1 cellular context compared by ENCODE assay signal in the genomic region with DNA sequence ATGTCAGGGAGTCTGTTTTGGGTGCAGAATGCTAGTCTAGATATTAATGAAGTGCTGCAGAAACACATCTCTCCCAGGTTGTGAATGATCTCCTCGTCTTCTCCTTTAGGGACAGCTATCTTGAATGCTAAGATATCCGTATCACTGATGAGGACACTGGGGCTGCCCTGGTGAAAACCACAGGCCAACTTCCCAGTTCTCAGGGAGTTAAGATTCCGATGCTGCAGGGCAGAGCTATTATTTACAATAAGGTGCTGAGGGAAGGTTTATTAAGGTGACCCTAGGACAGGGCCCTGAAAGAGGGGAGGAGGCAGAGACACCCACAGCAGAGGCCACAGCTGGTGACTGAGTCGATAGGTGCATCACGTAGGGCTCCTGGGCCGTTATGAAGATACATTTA.
TF ChIP-seq lines count a peak whose summit lies in the region.

No MANE protein-coding gene starts in this region.

TF ChIP-seq in H1, 55 proteins besides CTCF, POLR2A, EP300 and RAD21 (continued from another document):
- no peak for TF ChIP-seq CTBP2 (IDR thresholded peaks at IDR 0.05; ENCODE audit: borderline replicate concordance, insufficient read depth, insufficient read length, low read length)
- TF ChIP-seq KDM1A (IDR thresholded peaks at IDR 0.05; ENCODE audit: borderline replicate concordance, low read length) = no peak
- no peak for TF ChIP-seq SRF (IDR thresholded peaks at IDR 0.05; ENCODE audit: low read depth, low read length)
- no peak for TF ChIP-seq KDM4A (IDR thresholded peaks at IDR 0.05; ENCODE audit: low read depth, low read length, severe bottlenecking)
- TF ChIP-seq NANOG (IDR thresholded peaks at IDR 0.05; ENCODE audit: insufficient read depth, low read depth, low read length, poor library complexity, severe bottlenecking) = no peak
- TF ChIP-seq GTF2F1 (IDR thresholded peaks at IDR 0.05; ENCODE audit: borderline replicate concordance, low read depth, low read length) = no peak
- TF ChIP-seq SP2 (IDR thresholded peaks at IDR 0.05; ENCODE audit: low read length) = no peak
- TF ChIP-seq, protein P1, sequence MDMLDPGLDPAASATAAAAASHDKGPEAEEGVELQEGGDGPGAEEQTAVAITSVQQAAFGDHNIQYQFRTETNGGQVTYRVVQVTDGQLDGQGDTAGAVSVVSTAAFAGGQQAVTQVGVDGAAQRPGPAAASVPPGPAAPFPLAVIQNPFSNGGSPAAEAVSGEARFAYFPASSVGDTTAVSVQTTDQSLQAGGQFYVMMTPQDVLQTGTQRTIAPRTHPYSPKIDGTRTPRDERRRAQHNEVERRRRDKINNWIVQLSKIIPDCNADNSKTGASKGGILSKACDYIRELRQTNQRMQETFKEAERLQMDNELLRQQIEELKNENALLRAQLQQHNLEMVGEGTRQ (IDR thresholded peaks at IDR 0.05; ENCODE audit: low read length) = no peak
- TF ChIP-seq RBBP5 (IDR thresholded peaks at IDR 0.05; ENCODE audit: borderline replicate concordance, low read depth, low read length) = no peak
- TF ChIP-seq, protein P2, sequence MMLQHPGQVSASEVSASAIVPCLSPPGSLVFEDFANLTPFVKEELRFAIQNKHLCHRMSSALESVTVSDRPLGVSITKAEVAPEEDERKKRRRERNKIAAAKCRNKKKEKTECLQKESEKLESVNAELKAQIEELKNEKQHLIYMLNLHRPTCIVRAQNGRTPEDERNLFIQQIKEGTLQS (IDR thresholded peaks at IDR 0.05; ENCODE audit: insufficient read depth, low read depth, low read length) = no peak
